In the genomic region with DNA sequence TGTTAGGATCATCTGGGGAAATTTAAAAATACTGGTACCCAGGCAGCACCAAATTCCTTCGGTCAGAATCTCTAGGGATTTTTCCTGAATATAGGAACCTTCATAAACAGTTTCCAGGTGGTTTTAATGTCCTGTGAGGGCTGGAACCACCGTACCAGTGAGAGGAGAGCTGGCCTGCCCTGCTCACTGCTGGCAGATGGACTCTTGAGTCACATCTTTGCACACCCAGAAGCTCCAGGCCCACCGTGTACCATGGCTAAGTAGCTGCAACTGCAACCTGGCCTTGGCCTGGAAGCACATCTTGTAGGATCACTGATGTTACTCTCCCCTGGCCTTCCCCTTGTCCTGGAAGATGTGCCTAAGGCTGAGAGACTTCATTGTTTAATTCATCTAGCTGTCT, we compare ENCODE assay signal across 28 cellular contexts.
"Had no signal": no experiment of that assay in that cellular context is flagged by ENCODE, and none has a peak within 500 bp of the region (broad histone marks: within the 10 kb centered on the region; RNA-seq: fewer than 3 reads in every experiment).

No MANE protein-coding gene starts in this region.

- DNase-seq: activated CD4-positive, alpha-beta T cell treated with anti-CD3 and anti-CD28 coated beads for 1 hour; activated CD4-positive, alpha-beta T cell treated with anti-CD3 and anti-CD28 coated beads, Interleukin-2, amount 50 U/mL, for 1 hour; activated CD8-positive, alpha-beta memory T cell treated with anti-CD3 and anti-CD28 coated beads, Interleukin-2, amount 10 ng/mL, durations not matched to agents 7 days and 5 days; activated CD8-positive, alpha-beta T cell treated with anti-CD3 and anti-CD28 coated beads, Interleukin-2, amount 10 ng/mL, durations not matched to agents 7 days and 5 days; activated naive CD8-positive, alpha-beta T cell treated with anti-CD3 and anti-CD28 coated beads, Interleukin-2, amount 50 U/mL, for 24 hours; activated T-cell treated with anti-CD3 and anti-CD28 coated beads, Interleukin-2, amount 50 U/mL, for 48 hours; amygdala; dermis blood vessel endothelial cell; effector CD4-positive, alpha-beta T cell; gastrocnemius medialis; glutamatergic neuron; left ventricle myocardium inferior; naive B cell; nephron progenitor cell; ovary; retina; sigmoid colon; small intestine; stimulated activated CD4-positive, alpha-beta T cell treated with anti-CD3 and anti-CD28 coated beads, Interleukin-4, amount 100 ng/mL, for 24 hours; T-helper 17 cell; T1000; upper lobe of left lung had no signal

- H3K27ac ChIP-seq: gastrocnemius medialis, left ventricle myocardium inferior, neutrophil, ovary, prostate gland, sigmoid colon had no signal

- ATAC-seq: activated CD8-positive, alpha-beta memory T cell treated with anti-CD3 and anti-CD28 coated beads, Interleukin-2, amount 10 ng/mL, durations not matched to agents 7 days and 5 days; activated CD8-positive, alpha-beta T cell treated with anti-CD3 and anti-CD28 coated beads, Interleukin-2, amount 10 ng/mL, durations not matched to agents 7 days and 5 days; activated naive CD8-positive, alpha-beta T cell treated with anti-CD3 and anti-CD28 coated beads, Interleukin-2, amount 50 U/mL, for 24 hours; gastrocnemius medialis; stimulated activated effector memory CD8-positive, alpha-beta T cell treated with anti-CD3 and anti-CD28 coated beads, Interleukin-12 subunit alpha, Interleukin-12 subunit beta, amount 100 ng/mL, for 72 hours; T-helper 17 cell; WTC11 had no signal

- H3K4me3 ChIP-seq: esophagus muscularis mucosa, gastrocnemius medialis, left ventricle myocardium inferior, lung, ovary, prostate gland, sigmoid colon, upper lobe of left lung had no signal
